8 cellular contexts compared by ENCODE assay signal in genomic region chr2:162072976-162073775, GRCh38. TPM values are rescaled to one million over a fixed set of nuclear protein-coding genes. Genes with fewer than 3 reads are reported as not detected.
DNase-seq lines count a peak whose midpoint lies in the region; ATAC-seq and TF ChIP-seq lines count a peak whose summit lies in the region.

No MANE protein-coding gene starts in this region.

- no peaks in the 10 kb centered on the region for H3K79me1 ChIP-seq in neuronal stem cell (ENCODE audit: low read depth, low read length)

- 100% methylated on average over 2 of the region's 32 CpGs; no CpG with 5 or more reads in 1 of the 2 donors for WGBS in neuronal stem cell (ENCODE audit: extremely low coverage in 2 of 2, insufficient read length in 2 of 2, insufficient replicate concordance in 1 of 2), 2 donors

- H3K27ac ChIP-seq in neuronal stem cell (replicated peaks; ENCODE audit: low read length), result no peak overlapping the region
- H3K27ac ChIP-seq in RWPE1, result no peak overlapping the region
- no peak overlapping the region for H3K27ac ChIP-seq in SJCRH30

- H2BK120ac ChIP-seq in neuronal stem cell (ENCODE audit: low read depth, low read length), result peak overlapping the region; percentile 29

- peak overlapping the region; percentile 90 for H3K4me3 Mint-ChIP-seq in HFFc6

- H3K23ac ChIP-seq in neuronal stem cell (ENCODE audit: low read depth, low read length, poor library complexity), result no peak overlapping the region

- H3K27me3 Mint-ChIP-seq in HFFc6 (ENCODE audit: insufficient read depth), result peaks cover 2% of the 10 kb centered on the region

- peak overlapping the region; percentile 68 for H2AK5ac ChIP-seq in neuronal stem cell (ENCODE audit: low read depth, low read length)

- H3K36me3 ChIP-seq in neuronal stem cell (replicated peaks in 1 of 2; ENCODE audit: control insufficient read depth in 2 of 2, insufficient read depth in 2 of 2, low read length in 2 of 2) (no peaks in the 10 kb centered on the region), SJCRH30 (no peaks in the 10 kb centered on the region)

- H3K4ac ChIP-seq in neuronal stem cell (ENCODE audit: low read length), result no peak overlapping the region

- POLR2A ChIA-PET in RWPE1 (lab: Yijun Ruan, JAX; ENCODE audit: low non-redundant PET), result no interaction called here

- no peak overlapping the region for H4K8ac ChIP-seq in neuronal stem cell (ENCODE audit: low read depth, low read length)

- no peak overlapping the region for H3K18ac ChIP-seq in neuronal stem cell (ENCODE audit: low read length)

- TF ChIP-seq CTCF in HFFc6 (IDR thresholded peaks at IDR 0.05) (no peak), fibroblast of mammary gland (conservative IDR thresholded peaks at IDR 0.05; ENCODE audit: control insufficient read depth, insufficient read depth, low read depth, low read length) (no peak), RWPE1 (conservative IDR thresholded peaks at IDR 0.05; ENCODE audit: low read depth) (no peak)

- H3K27me3 ChIP-seq in neuronal stem cell (ENCODE audit: control insufficient read depth in 3 of 3, insufficient read depth in 3 of 3, low read depth in 1 of 3, low read length in 3 of 3) (peaks cover 3 to 40% (median 9%) of the 10 kb centered on the region in 3 experiments), SJCRH30 (no peaks in the 10 kb centered on the region)

- peaks cover 74% of the 10 kb centered on the region for H3K4me1 Mint-ChIP-seq in HFFc6 (ENCODE audit: low read depth)

- H3K4me1 ChIP-seq in neuronal stem cell (ENCODE audit: control insufficient read depth in 2 of 2, insufficient read depth in 1 of 2, low read depth in 1 of 2, low read length in 2 of 2), result peaks cover 5 to 18% of the 10 kb centered on the region in 2 donors
- no peaks in the 10 kb centered on the region for H3K4me1 ChIP-seq in SJCRH30

- peaks cover 26% of the 10 kb centered on the region for H3K36me3 Mint-ChIP-seq in HFFc6 (ENCODE audit: low read depth)

- peak overlapping the region; percentile 64 for H3K27ac Mint-ChIP-seq in HFFc6

- H3K14ac ChIP-seq in neuronal stem cell (ENCODE audit: low read length), result no peak overlapping the region

- no peak overlapping the region for H2BK5ac ChIP-seq in neuronal stem cell (ENCODE audit: low read length)

- peak overlapping the region; percentile 92 for H2AFZ ChIP-seq in neuronal stem cell (ENCODE audit: low read length)

- H3K9me3 Mint-ChIP-seq in HFFc6, result peaks cover 3% of the 10 kb centered on the region

- ATAC-seq in HG02840 (IDR thresholded peaks at IDR 0.05; ENCODE audit: low FRiP score, unreplicated experiment), result no peak

- H4K91ac ChIP-seq in neuronal stem cell (ENCODE audit: low read depth, low read length, poor library complexity), result no peak overlapping the region

- no peak overlapping the region for H2BK12ac ChIP-seq in neuronal stem cell (ENCODE audit: low read length)

- H3K4me3 ChIP-seq in fibroblast of mammary gland (ENCODE audit: control insufficient read depth, low read depth, low read length), result peak overlapping the region; percentile 81
- H3K4me3 ChIP-seq in neuronal stem cell (ENCODE audit: low read length in 2 of 2), result peak overlapping the region; percentile 35 to 86
- H3K4me3 ChIP-seq in SJCRH30, result no peak overlapping the region

- H3K9ac ChIP-seq in neuronal stem cell (ENCODE audit: low read depth, low read length, poor library complexity), result no peak overlapping the region

- DNase-seq in HFFc6 (no peak), fibroblast of mammary gland (ENCODE audit: low read depth) (peak; percentile 30), neuronal stem cell (ENCODE audit: low spot score) (no peak), RWPE1 (ENCODE audit: low spot score) (no peak), SIG-M5 (lab: John Stamatoyannopoulos, UW) (no peak), SJCRH30 (no peak)
- peak; percentile 15 to 16 for DNase-seq in activated CD4-positive, alpha-beta T cell treated with anti-CD3 and anti-CD28 coated beads, Interleukin-2, amount 50 U/mL, for 4 hours

- CTCF ChIA-PET in RWPE1 (lab: Yijun Ruan, JAX), result interaction anchor here (0.5 to 1.0 kb wide), 2 partner anchors 18 to 26 kb away, joined by 3 to 5 read pairs; no protein-coding TSS in a partner anchor

- peak overlapping the region; percentile 90 for H3K4me2 ChIP-seq in neuronal stem cell (ENCODE audit: insufficient read depth, low read length, poor library complexity, severe bottlenecking)

- H2BK15ac ChIP-seq in neuronal stem cell (ENCODE audit: low read length), result no peak overlapping the region

- H3K9me3 ChIP-seq in neuronal stem cell (replicated peaks in 1 of 2; ENCODE audit: control insufficient read depth in 2 of 2, insufficient read depth in 1 of 2, low read depth in 1 of 2, low read length in 2 of 2), result peaks cover 0 to 7% of the 10 kb centered on the region in 2 donors
- no peaks in the 10 kb centered on the region for H3K9me3 ChIP-seq in SJCRH30 (replicated peaks)

RNA-seq across cellular contexts. Expression of gene DPP4, which starts 0.8 kb away (rescaled TPM):
- total RNA-seq in HFFc6 (2021; fragmentation: NEBNext Ultra II Directional; extraction: Animal tissue kit (Norgen Biotek cat#: 25700)), result 10 to 100 TPM; 30.7 to 44.1 (median 36.4) TPM
- polyA plus RNA-seq in neuronal stem cell (2013, experiment 1 of 2), result 0.49 TPM
- 0.46 TPM for polyA plus RNA-seq in neuronal stem cell (2013, experiment 2 of 2)
- 0.08 TPM in 1 of 2 replicates, not detected in the other for total RNA-seq in SJCRH30 (2014; rRNA removed; shearing (Covaris generic))

Comparison
In these comparisons a context has a peak if more than half of its experiments do, and no peak if none do; other contexts are left out.
1. DNase-seq: peak in activated CD4-positive, alpha-beta T cell treated with anti-CD3 and anti-CD28 coated beads, Interleukin-2, amount 50 U/mL, for 4 hours (2 of 2) and fibroblast of mammary gland (single experiment); none in HFFc6 (single experiment), neuronal stem cell (single experiment), RWPE1 (single experiment), SIG-M5 (single experiment) and SJCRH30 (0 of 2).
2. RNA of gene DPP4, which starts 0.8 kb away (total RNA-seq): 30.7 to 44.1 TPM in HFFc6; 0.08 TPM in SJCRH30; every median in the first group is over 10 times any median in the second.